In genomic region chr3:196568246-196569002, GRCh38 we compare ENCODE assay signal across 1 cellular context.
TF ChIP-seq lines count a peak whose summit lies in the region.

TSS of gene FBXO45 (plus strand) at chr3:196568660. CDS start at chr3:196568985, 325 bp downstream.
TSS of gene WDR53 (minus strand) at chr3:196568554. CDS start at chr3:196561475, 7,079 bp downstream.

TF ChIP-seq in HEK293, 187 proteins besides CTCF, POLR2A, EP300 and RAD21 (continued from another document and continues in another):
- TF ChIP-seq ZBTB26 (tag by site-specific recombination; optimal IDR thresholded peaks at IDR 0.05), result peak; percentile 92
- no peak for TF ChIP-seq ZNF416 (tag by site-specific recombination; IDR thresholded peaks at IDR 0.05)
- TF ChIP-seq GLIS1 (tag by site-specific recombination; IDR thresholded peaks at IDR 0.05), result no peak
- peak; percentile 38; the same call in 1 of the 2 replicates for TF ChIP-seq REST (tag by site-specific recombination; IDR thresholded peaks at IDR 0.05)
- TF ChIP-seq, protein P1, sequence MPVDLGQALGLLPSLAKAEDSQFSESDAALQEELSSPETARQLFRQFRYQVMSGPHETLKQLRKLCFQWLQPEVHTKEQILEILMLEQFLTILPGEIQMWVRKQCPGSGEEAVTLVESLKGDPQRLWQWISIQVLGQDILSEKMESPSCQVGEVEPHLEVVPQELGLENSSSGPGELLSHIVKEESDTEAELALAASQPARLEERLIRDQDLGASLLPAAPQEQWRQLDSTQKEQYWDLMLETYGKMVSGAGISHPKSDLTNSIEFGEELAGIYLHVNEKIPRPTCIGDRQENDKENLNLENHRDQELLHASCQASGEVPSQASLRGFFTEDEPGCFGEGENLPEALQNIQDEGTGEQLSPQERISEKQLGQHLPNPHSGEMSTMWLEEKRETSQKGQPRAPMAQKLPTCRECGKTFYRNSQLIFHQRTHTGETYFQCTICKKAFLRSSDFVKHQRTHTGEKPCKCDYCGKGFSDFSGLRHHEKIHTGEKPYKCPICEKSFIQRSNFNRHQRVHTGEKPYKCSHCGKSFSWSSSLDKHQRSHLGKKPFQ (tag by site-specific recombination; IDR thresholded peaks at IDR 0.05), result no peak
- TF ChIP-seq, protein P2, sequence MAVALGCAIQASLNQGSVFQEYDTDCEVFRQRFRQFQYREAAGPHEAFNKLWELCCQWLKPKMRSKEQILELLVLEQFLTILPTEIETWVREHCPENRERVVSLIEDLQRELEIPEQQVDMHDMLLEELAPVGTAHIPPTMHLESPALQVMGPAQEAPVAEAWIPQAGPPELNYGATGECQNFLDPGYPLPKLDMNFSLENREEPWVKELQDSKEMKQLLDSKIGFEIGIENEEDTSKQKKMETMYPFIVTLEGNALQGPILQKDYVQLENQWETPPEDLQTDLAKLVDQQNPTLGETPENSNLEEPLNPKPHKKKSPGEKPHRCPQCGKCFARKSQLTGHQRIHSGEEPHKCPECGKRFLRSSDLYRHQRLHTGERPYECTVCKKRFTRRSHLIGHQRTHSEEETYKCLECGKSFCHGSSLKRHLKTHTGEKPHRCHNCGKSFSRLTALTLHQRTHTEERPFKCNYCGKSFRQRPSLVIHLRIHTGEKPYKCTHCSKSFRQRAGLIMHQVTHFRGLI (tag by site-specific recombination; IDR thresholded peaks at IDR 0.05), result 0 out of 2 replicates have a peak, but pooled peaks have one; percentile 49
- no peak for TF ChIP-seq ZNF138 (tag by site-specific recombination; IDR thresholded peaks at IDR 0.05; ENCODE audit: borderline replicate concordance)
- no peak for TF ChIP-seq ZNF175 (tag by site-specific recombination; IDR thresholded peaks at IDR 0.05)
- no peak for TF ChIP-seq ZNF16 (tag by site-specific recombination; IDR thresholded peaks at IDR 0.05; ENCODE audit: low read depth)
- no peak for TF ChIP-seq ZBTB49 (tag by site-specific recombination; IDR thresholded peaks at IDR 0.05; ENCODE audit: low read depth)
- TF ChIP-seq SP7 (tag by site-specific recombination; IDR thresholded peaks at IDR 0.05), result peak; percentile 71
- no peak for TF ChIP-seq ZNF701 (tag by site-specific recombination; IDR thresholded peaks at IDR 0.05)
- peak; percentile 99 for TF ChIP-seq ZBTB17 (tag by site-specific recombination; IDR thresholded peaks at IDR 0.05)
- peak; percentile 79 for TF ChIP-seq ZXDB (tag by site-specific recombination; IDR thresholded peaks at IDR 0.05)
- no peak for TF ChIP-seq GLIS2 (tag by site-specific recombination; IDR thresholded peaks at IDR 0.05)
- TF ChIP-seq HOXD13 (CRISPR knock-in tag; IDR thresholded peaks at IDR 0.05; ENCODE audit: borderline replicate concordance), result no peak
- no peak for TF ChIP-seq ZNF555 (tag by site-specific recombination; conservative IDR thresholded peaks at IDR 0.05)
- TF ChIP-seq, protein P3, sequence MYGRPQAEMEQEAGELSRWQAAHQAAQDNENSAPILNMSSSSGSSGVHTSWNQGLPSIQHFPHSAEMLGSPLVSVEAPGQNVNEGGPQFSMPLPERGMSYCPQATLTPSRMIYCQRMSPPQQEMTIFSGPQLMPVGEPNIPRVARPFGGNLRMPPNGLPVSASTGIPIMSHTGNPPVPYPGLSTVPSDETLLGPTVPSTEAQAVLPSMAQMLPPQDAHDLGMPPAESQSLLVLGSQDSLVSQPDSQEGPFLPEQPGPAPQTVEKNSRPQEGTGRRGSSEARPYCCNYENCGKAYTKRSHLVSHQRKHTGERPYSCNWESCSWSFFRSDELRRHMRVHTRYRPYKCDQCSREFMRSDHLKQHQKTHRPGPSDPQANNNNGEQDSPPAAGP (tag by site-specific recombination; IDR thresholded peaks at IDR 0.05), result peak; percentile 59
- peak; percentile 99 for TF ChIP-seq ZBTB8A (tag by site-specific recombination; IDR thresholded peaks at IDR 0.05)
- peak; percentile 46; the same call in 1 of the 2 replicates for TF ChIP-seq ZBTB1 (tag by site-specific recombination; IDR thresholded peaks at IDR 0.05)
- TF ChIP-seq ZNF621 (tag by site-specific recombination; IDR thresholded peaks at IDR 0.05), result no peak
- TF ChIP-seq ZNF324 (tag by site-specific recombination; IDR thresholded peaks at IDR 0.05), result no peak
- no peak for TF ChIP-seq ZNF558 (tag by site-specific recombination; IDR thresholded peaks at IDR 0.05)
- TF ChIP-seq ZNF24 (tag by site-specific recombination; IDR thresholded peaks at IDR 0.05), result no peak
- TF ChIP-seq ZNF341 (tag by site-specific recombination; IDR thresholded peaks at IDR 0.05; ENCODE audit: low read depth), result peak; percentile 65
- TF ChIP-seq ZBTB44 (tag by site-specific recombination; IDR thresholded peaks at IDR 0.05), result no peak
- TF ChIP-seq KLF1 (tag by site-specific recombination; IDR thresholded peaks at IDR 0.05), result peak; percentile 19; the same call in 1 of the 2 replicates
- TF ChIP-seq ZNF530 (tag by site-specific recombination; IDR thresholded peaks at IDR 0.05; ENCODE audit: low read depth), result no peak
- no peak for TF ChIP-seq ZNF488 (tag by site-specific recombination; IDR thresholded peaks at IDR 0.05)
- peak; percentile 74; the same call in 1 of the 2 replicates for TF ChIP-seq ZSCAN30 (tag by site-specific recombination; IDR thresholded peaks at IDR 0.05)
- no peak for TF ChIP-seq ELK4 (IDR thresholded peaks at IDR 0.05; ENCODE audit: borderline replicate concordance, low read depth, low read length)
- TF ChIP-seq ZNF174 (tag by site-specific recombination; IDR thresholded peaks at IDR 0.05), result no peak
- peak; percentile 94 for TF ChIP-seq ZNF660 (tag by site-specific recombination; IDR thresholded peaks at IDR 0.05)
- TF ChIP-seq ZNF639 (tag by site-specific recombination; IDR thresholded peaks at IDR 0.05), result peak; percentile 57; the same call in 1 of the 2 replicates
- peak; percentile 65 for TF ChIP-seq ZNF600 (tag by site-specific recombination; IDR thresholded peaks at IDR 0.05)
- peak; percentile 86 for TF ChIP-seq ZEB2 (tag by site-specific recombination; IDR thresholded peaks at IDR 0.05)
- TF ChIP-seq, protein P4, sequence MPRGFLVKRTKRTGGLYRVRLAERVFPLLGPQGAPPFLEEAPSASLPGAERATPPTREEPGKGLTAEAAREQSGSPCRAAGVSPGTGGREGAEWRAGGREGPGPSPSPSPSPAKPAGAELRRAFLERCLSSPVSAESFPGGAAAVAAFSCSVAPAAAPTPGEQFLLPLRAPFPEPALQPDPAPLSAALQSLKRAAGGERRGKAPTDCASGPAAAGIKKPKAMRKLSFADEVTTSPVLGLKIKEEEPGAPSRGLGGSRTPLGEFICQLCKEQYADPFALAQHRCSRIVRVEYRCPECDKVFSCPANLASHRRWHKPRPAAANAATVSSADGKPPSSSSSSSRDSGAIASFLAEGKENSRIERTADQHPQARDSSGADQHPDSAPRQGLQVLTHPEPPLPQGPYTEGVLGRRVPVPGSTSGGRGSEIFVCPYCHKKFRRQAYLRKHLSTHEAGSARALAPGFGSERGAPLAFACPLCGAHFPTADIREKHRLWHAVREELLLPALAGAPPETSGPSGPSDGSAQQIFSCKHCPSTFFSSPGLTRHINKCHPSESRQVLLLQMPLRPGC (tag by site-specific recombination; IDR thresholded peaks at IDR 0.05), result peak; percentile 77
- peak; percentile 60; the same call in 1 of the 2 replicates for TF ChIP-seq KLF16 (tag by site-specific recombination; IDR thresholded peaks at IDR 0.05)
- 0 out of 2 replicates have a peak, but pooled peaks have one; percentile 35 for TF ChIP-seq GLI4 (tag by site-specific recombination; IDR thresholded peaks at IDR 0.05)
- TF ChIP-seq FEZF1 (tag by site-specific recombination; IDR thresholded peaks at IDR 0.05), result peak; percentile 2; the same call in 1 of the 2 replicates
- TF ChIP-seq, protein P5, sequence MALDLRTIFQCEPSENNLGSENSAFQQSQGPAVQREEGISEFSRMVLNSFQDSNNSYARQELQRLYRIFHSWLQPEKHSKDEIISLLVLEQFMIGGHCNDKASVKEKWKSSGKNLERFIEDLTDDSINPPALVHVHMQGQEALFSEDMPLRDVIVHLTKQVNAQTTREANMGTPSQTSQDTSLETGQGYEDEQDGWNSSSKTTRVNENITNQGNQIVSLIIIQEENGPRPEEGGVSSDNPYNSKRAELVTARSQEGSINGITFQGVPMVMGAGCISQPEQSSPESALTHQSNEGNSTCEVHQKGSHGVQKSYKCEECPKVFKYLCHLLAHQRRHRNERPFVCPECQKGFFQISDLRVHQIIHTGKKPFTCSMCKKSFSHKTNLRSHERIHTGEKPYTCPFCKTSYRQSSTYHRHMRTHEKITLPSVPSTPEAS (tag by site-specific recombination; IDR thresholded peaks at IDR 0.05), result no peak; the same call in 1 of the 2 replicates
